Comparison of ENCODE assay signal across 10 cellular contexts in the genomic region with DNA sequence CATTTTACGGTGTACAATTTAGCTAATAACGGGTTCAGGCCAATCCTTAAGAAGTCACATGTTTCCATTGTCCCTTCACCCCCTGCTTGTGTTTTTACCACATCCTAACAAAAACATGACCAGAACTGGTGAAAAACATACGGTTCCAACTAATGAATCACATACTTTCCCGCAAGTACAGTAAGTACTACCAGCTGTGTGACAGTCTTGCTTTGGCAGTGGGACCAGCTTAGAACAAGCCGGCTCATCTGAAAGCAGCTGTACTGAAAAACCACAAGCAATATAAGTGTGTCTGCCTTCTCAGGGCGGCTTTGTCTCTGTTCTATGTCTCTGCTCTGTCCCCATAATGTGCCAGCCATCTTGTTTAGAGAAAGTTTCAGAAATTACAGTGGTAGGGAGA.
A peak's percentile ranks its signal among the peaks of the same experiment; 100 is the strongest.
DNase-seq lines count a peak whose midpoint lies in the region; ATAC-seq and TF ChIP-seq lines count a peak whose summit lies in the region.
"Had no signal": no experiment of that assay in that cellular context is flagged by ENCODE, and none has a peak within 500 bp of the region (broad histone marks: within the 10 kb centered on the region; RNA-seq: fewer than 3 reads in every experiment).

No MANE protein-coding gene starts in this region.

- H3K27ac ChIP-seq in DND-41 (ENCODE audit: low read length) (peak overlapping the region; percentile 63), ovary (peak overlapping the region in 1 of 2 donors; percentile 55)

- peak overlapping the region; percentile 52; the same call in 1 of the 2 replicates for H2AFZ ChIP-seq in DND-41 (ENCODE audit: low read depth, low read length)

- TF ChIP-seq EP300 in ovary (IDR thresholded peaks at IDR 0.05) = no peak

- H3K9ac ChIP-seq in DND-41 (ENCODE audit: low read depth, low read length) = peak overlapping the region; percentile 19

- H3K27me3 ChIP-seq in DND-41 (ENCODE audit: insufficient read depth, low read length, poor library complexity) = no peaks in the 10 kb centered on the region
- no peaks in the 10 kb centered on the region for H3K27me3 ChIP-seq in ovary

- DNase-seq in DND-41 (peak; percentile 64), NCI-H526 (lab: John Stamatoyannopoulos, UW) (peak; percentile 18 to 50), fibroblast of peridontal ligament (ENCODE audit: extremely low read depth) (peak; percentile 99), ovary (peak in 3 of 5 donors; percentile 25 to 58 (median 40))
- DNase-seq in stimulated activated CD4-positive, alpha-beta T cell treated with anti-CD3 and anti-CD28 coated beads, Interleukin-2, amount 100 ng/mL, for 24 hours = no peak
- no peak for DNase-seq in activated CD4-positive, alpha-beta T cell treated with anti-CD3 and anti-CD28 coated beads, Interleukin-2, amount 50 U/mL, for 1 hour
- DNase-seq: anterior cingulate cortex, KG1 had no signal

- peak overlapping the region; percentile 40 for H3K4me2 ChIP-seq in DND-41 (ENCODE audit: insufficient read depth, low read length)

- ATAC-seq in DND-41 (ENCODE audit: insufficient read depth, low read depth) (peak; percentile 96), GM18498 (IDR thresholded peaks at IDR 0.05; ENCODE audit: unreplicated experiment) (no peak), HG03196 (IDR thresholded peaks at IDR 0.05; ENCODE audit: unreplicated experiment) (no peak)

- H3K36me3 ChIP-seq in DND-41 (ENCODE audit: insufficient read depth, low read length) (no peaks in the 10 kb centered on the region), ovary (no peaks in the 10 kb centered on the region)

- H3K4me1 ChIP-seq in DND-41 (ENCODE audit: insufficient read depth, low read length) (peaks cover 53% of the 10 kb centered on the region), ovary (ENCODE audit: insufficient read depth) (peaks cover 18% of the 10 kb centered on the region)

- 13 to 25% (median 16%) methylated on average over 6 of the region's 6 CpGs for WGBS in ovary, 3 donors

- no peak overlapping the region for H3K4me3 ChIP-seq in DND-41 (ENCODE audit: low read depth in 1 of 2, low read length in 2 of 2)
- no peak overlapping the region for H3K4me3 ChIP-seq in ovary

- no peaks in the 10 kb centered on the region for H4K20me1 ChIP-seq in DND-41 (ENCODE audit: insufficient read depth, low read length)

- H3K9me3 ChIP-seq in DND-41 (ENCODE audit: insufficient read depth, low read length, severe bottlenecking) = no peaks in the 10 kb centered on the region
- no peaks in the 10 kb centered on the region for H3K9me3 ChIP-seq in ovary

- no peak for TF ChIP-seq CTCF in DND-41 (IDR thresholded peaks at IDR 0.05; ENCODE audit: borderline replicate concordance, extremely low read depth, low read length, poor library complexity, severe bottlenecking)
- no peak for TF ChIP-seq CTCF in ovary (IDR thresholded peaks at IDR 0.05)

- intact Hi-C loops in ovary (cut with DNase I) = no loop called here

- TF ChIP-seq POLR2A in ovary (IDR thresholded peaks at IDR 0.05) = no peak

- no peaks in the 10 kb centered on the region for H3K79me2 ChIP-seq in DND-41 (ENCODE audit: insufficient read depth, low read length)

Comparison
In these comparisons a context has a peak if more than half of its experiments do, and no peak if none do; other contexts are left out.
1. DNase-seq: peak in DND-41 (single experiment), NCI-H526 (2 of 2), fibroblast of peridontal ligament (single experiment) and ovary (3 of 5); none in stimulated activated CD4-positive, alpha-beta T cell treated with anti-CD3 and anti-CD28 coated beads, Interleukin-2, amount 100 ng/mL, for 24 hours (0 of 2) and activated CD4-positive, alpha-beta T cell treated with anti-CD3 and anti-CD28 coated beads, Interleukin-2, amount 50 U/mL, for 1 hour (single experiment).